Comparison of ENCODE assay signal across 10 cellular contexts in the genomic region with DNA sequence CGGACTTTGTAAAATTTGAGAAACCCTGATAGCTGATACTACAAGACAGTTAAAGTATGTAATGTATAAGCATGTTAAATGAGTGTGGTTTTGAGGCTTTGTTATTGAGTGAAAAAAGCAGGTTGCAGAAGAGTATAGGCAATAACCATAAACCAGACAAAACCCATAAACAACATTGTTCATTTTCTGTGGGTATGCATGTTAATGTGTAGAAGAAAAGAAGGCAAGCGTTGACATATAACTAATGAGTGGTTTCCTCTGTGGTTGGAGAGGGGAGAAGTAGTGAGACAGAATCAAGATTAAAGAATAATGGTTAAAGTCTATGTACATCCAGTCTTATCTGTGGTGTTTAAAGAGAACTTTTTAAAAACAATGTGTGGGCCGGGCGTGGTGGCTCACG. TPM values are rescaled to one million over a fixed set of nuclear protein-coding genes. Genes with fewer than 3 reads are reported as not detected.
DNase-seq lines count a peak whose midpoint lies in the region; ATAC-seq, FAIRE-seq and TF ChIP-seq lines count a peak whose summit lies in the region.
"Had no signal": no experiment of that assay in that cellular context is flagged by ENCODE, and none has a peak within 500 bp of the region (broad histone marks: within the 10 kb centered on the region; RNA-seq: fewer than 3 reads in every experiment).

No MANE protein-coding gene starts in this region.

- H3K36me3 ChIP-seq in lower lobe of right lung (peaks cover 88% of the 10 kb centered on the region), MM.1S (replicated peaks; ENCODE audit: insufficient read depth, low read length) (peaks cover 12% of the 10 kb centered on the region; the same call in 1 of the 2 replicates)

- H3K36me3 Mint-ChIP-seq in activated naive CD8-positive, alpha-beta T cell treated with anti-CD3 and anti-CD28 coated beads, Interleukin-2, amount 10 ng/mL, durations not matched to agents 7 days and 5 days, result peaks cover 56% of the 10 kb centered on the region

- H2AFZ ChIP-seq in MM.1S (ENCODE audit: low read length), result no peak overlapping the region

- H4K20me1 ChIP-seq in MM.1S (ENCODE audit: insufficient read depth, low read length), result peaks cover 24% of the 10 kb centered on the region

- H3K27ac ChIP-seq in lower lobe of right lung, result no peak overlapping the region
- H3K27ac ChIP-seq in MM.1S (ENCODE audit: low read length), result no peak overlapping the region
- H3K27ac ChIP-seq: transverse colon had no signal

- H3K27me3 Mint-ChIP-seq in activated naive CD8-positive, alpha-beta T cell treated with anti-CD3 and anti-CD28 coated beads, Interleukin-2, amount 10 ng/mL, durations not matched to agents 7 days and 5 days, result no peaks in the 10 kb centered on the region

- H3K4me1 Mint-ChIP-seq in activated naive CD8-positive, alpha-beta T cell treated with anti-CD3 and anti-CD28 coated beads, Interleukin-2, amount 10 ng/mL, durations not matched to agents 7 days and 5 days, result peaks cover 30% of the 10 kb centered on the region

- H3K9me2 ChIP-seq in MM.1S (replicated peaks; ENCODE audit: insufficient read depth, low read length), result no peaks in the 10 kb centered on the region

- H3K4me3 Mint-ChIP-seq in activated naive CD8-positive, alpha-beta T cell treated with anti-CD3 and anti-CD28 coated beads, Interleukin-2, amount 10 ng/mL, durations not matched to agents 7 days and 5 days, result peak overlapping the region; percentile 47

- H3K9me3 ChIP-seq in lower lobe of right lung (no peaks in the 10 kb centered on the region), MM.1S (replicated peaks; ENCODE audit: insufficient read depth, low read length) (no peaks in the 10 kb centered on the region)
- H3K9me3 ChIP-seq: transverse colon had no signal

- FAIRE-seq in D721Med (lab: Jason Lieb, UNC), result peak; percentile 44

- H3K9ac ChIP-seq in MM.1S (ENCODE audit: low read length), result no peak overlapping the region

- no peaks in the 10 kb centered on the region for H3K9me3 Mint-ChIP-seq in activated naive CD8-positive, alpha-beta T cell treated with anti-CD3 and anti-CD28 coated beads, Interleukin-2, amount 10 ng/mL, durations not matched to agents 7 days and 5 days

- peaks cover 94% of the 10 kb centered on the region for H3K79me2 ChIP-seq in MM.1S (ENCODE audit: low read length)

- DNase-seq in D721Med (ENCODE audit: insufficient read length, low spot score) (no peak), lower lobe of right lung (no peak), MM.1S (no peak), OCI-M2 (lab: John Stamatoyannopoulos, UW; ENCODE audit: unreplicated experiment) (no peak)
- no peak for DNase-seq in activated naive CD8-positive, alpha-beta T cell treated with anti-CD3 and anti-CD28 coated beads, Interleukin-2, amount 10 ng/mL, durations not matched to agents 7 days and 5 days
- no peak for DNase-seq in stimulated activated CD4-positive, alpha-beta T cell treated with anti-CD3 and anti-CD28 coated beads, Interleukin-4, amount 100 ng/mL, for 24 hours
- DNase-seq: T-helper 9 cell, transverse colon had no signal

- peak overlapping the region; percentile 68 for H3K27ac Mint-ChIP-seq in activated naive CD8-positive, alpha-beta T cell treated with anti-CD3 and anti-CD28 coated beads, Interleukin-2, amount 10 ng/mL, durations not matched to agents 7 days and 5 days

- H3K4me3 ChIP-seq in lower lobe of right lung (no peak overlapping the region), MM.1S (ENCODE audit: low read length) (no peak overlapping the region)
- H3K4me3 ChIP-seq: transverse colon had no signal

- POLR2A ChIA-PET in activated naive CD8-positive, alpha-beta T cell treated with anti-CD3 and anti-CD28 coated beads, Interleukin-2, amount 10 ng/mL, durations not matched to agents 7 days and 5 days (lab: Charles Lee), result no interaction called here

- TF ChIP-seq CTCF in D721Med (IDR thresholded peaks at IDR 0.05; ENCODE audit: insufficient read depth, missing control alignments) (no peak), lower lobe of right lung (IDR thresholded peaks at IDR 0.05) (no peak), MM.1S (IDR thresholded peaks at IDR 0.05; ENCODE audit: low read length) (no peak)

- H3F3A ChIP-seq in MM.1S (ENCODE audit: insufficient read depth, low read length), result 0 out of 2 replicates have a peak, but pooled peaks cover 4% of the 10 kb centered on the region

- ATAC-seq in GM19463 (IDR thresholded peaks at IDR 0.05; ENCODE audit: unreplicated experiment) (peak; percentile 78), HG03457 (IDR thresholded peaks at IDR 0.05; ENCODE audit: unreplicated experiment) (peak; percentile 88), lower lobe of right lung (no peak)
- peak; percentile 77 for ATAC-seq in activated naive CD8-positive, alpha-beta T cell treated with anti-CD3 and anti-CD28 coated beads, Interleukin-2, amount 10 ng/mL, durations not matched to agents 7 days and 5 days (ENCODE audit: low read depth)

- no peaks in the 10 kb centered on the region for H3K4me1 ChIP-seq in lower lobe of right lung
- H3K4me1 ChIP-seq in MM.1S (ENCODE audit: low read length), result peaks cover 8% of the 10 kb centered on the region; the same call in 1 of the 2 replicates
- H3K4me1 ChIP-seq: transverse colon had no signal

- H3K4me2 ChIP-seq in MM.1S (ENCODE audit: low read depth, low read length), result no peak overlapping the region

- intact Hi-C loops in lower lobe of right lung (cut with DNase I), result no loop called here

- H3K27me3 ChIP-seq in lower lobe of right lung (ENCODE audit: low read depth), result no peaks in the 10 kb centered on the region
- no peaks in the 10 kb centered on the region for H3K27me3 ChIP-seq in MM.1S (replicated peaks; ENCODE audit: insufficient read depth, low read length)
- H3K27me3 ChIP-seq: transverse colon had no signal

RNA-seq across cellular contexts. Expression of gene RAD23B, which starts 26.2 kb away (rescaled TPM):
- 10 to 100 TPM; 86.4 to 86.7 TPM for total RNA-seq in activated naive CD8-positive, alpha-beta T cell treated with anti-CD3 and anti-CD28 coated beads, Interleukin-2, amount 10 ng/mL, durations not matched to agents 7 days and 5 days
- 95.4 TPM for total RNA-seq in lower lobe of right lung

Comparison
In these comparisons a context has a peak if more than half of its experiments do, and no peak if none do; other contexts are left out.
1. ATAC-seq: peak in GM19463 (single experiment), HG03457 (single experiment) and activated naive CD8-positive, alpha-beta T cell treated with anti-CD3 and anti-CD28 coated beads, Interleukin-2, amount 10 ng/mL, durations not matched to agents 7 days and 5 days (single experiment); none in lower lobe of right lung (0 of 2).